In genomic region chr15:64883997-64884511, GRCh38 we compare ENCODE assay signal across 8 cellular contexts. TPM values are rescaled to one million over a fixed set of nuclear protein-coding genes. Genes with fewer than 3 reads are reported as not detected.
A peak's percentile ranks its signal among the peaks of the same experiment; 100 is the strongest.
DNase-seq lines count a peak whose midpoint lies in the region; ATAC-seq and TF ChIP-seq lines count a peak whose summit lies in the region.

No MANE protein-coding gene starts in this region.

- no peaks in the 10 kb centered on the region for H3K9me3 ChIP-seq in tibial nerve

- H3K4me1 Mint-ChIP-seq in progenitor cell of endocrine pancreas (ENCODE audit: low read depth), result no peaks in the 10 kb centered on the region

- H3K36me3 Mint-ChIP-seq in progenitor cell of endocrine pancreas (ENCODE audit: insufficient read depth), result no peaks in the 10 kb centered on the region

- H3K36me3 ChIP-seq in tibial nerve, result no peaks in the 10 kb centered on the region

- TF ChIP-seq EP300 in tibial nerve (IDR thresholded peaks at IDR 0.05), result peak in 1 of 2 donors; percentile 76

- no peaks in the 10 kb centered on the region for H3K27me3 ChIP-seq in tibial nerve

- no peak overlapping the region for H3K4me3 Mint-ChIP-seq in progenitor cell of endocrine pancreas (ENCODE audit: low read depth)

- peaks cover 0 to 28% (median 23%) of the 10 kb centered on the region in 4 donors for H3K4me1 ChIP-seq in tibial nerve

- H3K4me3 ChIP-seq in tibial nerve, result no peak overlapping the region

- 23 to 30% methylated on average over 10 of the region's 10 CpGs for WGBS in tibial nerve, 2 donors

- H3K27ac ChIP-seq in tibial nerve, result peak overlapping the region in 3 of 4 donors; percentile 68 to 87 (median 81)

- ATAC-seq in GM21825 (IDR thresholded peaks at IDR 0.05; ENCODE audit: unreplicated experiment) (peak; percentile 77), esophagus mucosa (peak; percentile 72), omental fat pad (ENCODE audit: low FRiP score) (peak; percentile 86)

- DNase-seq in EL (peak; percentile 95), NCI-H2227 (lab: John Stamatoyannopoulos, UW; ENCODE audit: unreplicated experiment) (peak; percentile 63), activated T-cell treated with anti-CD3 and anti-CD28 coated beads for 4 hours (peak; percentile 74), omental fat pad (ENCODE audit: low spot score) (peak; percentile 63), tibial nerve (ENCODE audit: low spot score in 2 of 2) (peak; percentile 41 to 58), progenitor cell of endocrine pancreas (ENCODE audit: low spot score, unreplicated experiment) (no peak)

- no peak for TF ChIP-seq CTCF in omental fat pad (IDR thresholded peaks at IDR 0.05)
- no peak for TF ChIP-seq CTCF in tibial nerve (IDR thresholded peaks at IDR 0.05)
- TF ChIP-seq CTCF in progenitor cell of endocrine pancreas (IDR thresholded peaks at IDR 0.05; ENCODE audit: unreplicated experiment), result no peak

- H3K27ac Mint-ChIP-seq in progenitor cell of endocrine pancreas, result no peak overlapping the region

- no peaks in the 10 kb centered on the region for H3K9me3 Mint-ChIP-seq in progenitor cell of endocrine pancreas (ENCODE audit: low read depth)

- H3K27me3 Mint-ChIP-seq in progenitor cell of endocrine pancreas, result peaks cover 3% of the 10 kb centered on the region

- TF ChIP-seq POLR2A in tibial nerve (IDR thresholded peaks at IDR 0.05), result no peak

RNA-seq across cellular contexts. Expression of gene ANKDD1A, which starts 27.6 kb away (rescaled TPM):
- total RNA-seq in esophagus mucosa (1.6 TPM), omental fat pad (10 to 100 TPM in 1 of 4 donors, 1 to 10 TPM in 3; 5.9 to 18.5 (median 7.5) TPM), tibial nerve (10 to 100 TPM; 18.2 to 39.3 (median 26.3) TPM), progenitor cell of endocrine pancreas (1.4 and 2.0 TPM in 2 replicates)

RNA-seq across cellular contexts. Expression of gene PLEKHO2, which starts 42.3 kb away (rescaled TPM):
- total RNA-seq in esophagus mucosa, result 3.9 TPM
- total RNA-seq in omental fat pad, result 10 to 100 TPM; 53.0 to 86.6 (median 58.4) TPM
- total RNA-seq in tibial nerve, result 10 to 100 TPM; 40.8 to 69.9 (median 60.2) TPM
- 9.1 and 9.6 TPM in 2 replicates for total RNA-seq in progenitor cell of endocrine pancreas

RNA-seq across cellular contexts. Expression of gene PIF1, which starts 58.6 kb away (rescaled TPM):
- total RNA-seq in esophagus mucosa (6.3 TPM), omental fat pad (1 to 10 TPM in 2 of 4 donors, under 1 TPM in 1, not detected in 1; 0.63 to 1.4 (median 1.0) TPM), tibial nerve (1 to 10 TPM in 2 of 4 donors, under 1 TPM in 1, not detected in 1; 0.39 to 2.4 (median 1.1) TPM), progenitor cell of endocrine pancreas (18.9 and 19.6 TPM in 2 replicates)
